Comparison of ENCODE assay signal across 26 cellular contexts in genomic region chr15:60667925-60668324, GRCh38.
"Had no signal": no experiment of that assay in that cellular context is flagged by ENCODE, and none has a peak within 500 bp of the region (broad histone marks: within the 10 kb centered on the region; RNA-seq: fewer than 3 reads in every experiment).

No MANE protein-coding gene starts in this region.

- H3K27ac ChIP-seq: adrenal gland, Peyer's patch, RWPE1, SJSA1, VCaP had no signal

- H3K4me3 Mint-ChIP-seq: activated CD4-positive, alpha-beta memory T cell treated with anti-CD3 and anti-CD28 coated beads, Interleukin-2, amount 10 ng/mL, durations not matched to agents 7 days and 5 days; activated CD4-positive, alpha-beta T cell treated with anti-CD3 and anti-CD28 coated beads for 36 hours; activated naive CD8-positive, alpha-beta T cell treated with anti-CD3 and anti-CD28 coated beads, Interleukin-2, amount 10 ng/mL, durations not matched to agents 7 days and 5 days; T-helper 1 cell treated with Interleukin-12 subunit alpha and Interleukin-12 subunit beta and Interleukin-4 antibody, amounts not matched to agents 30 μg/mL and 1 μg/mL, for 36 hours had no signal

- H3K36me3 ChIP-seq: adrenal gland, MG63, Peyer's patch, SJSA1 had no signal

- ATAC-seq: activated CD4-positive, alpha-beta T cell treated with anti-CD3 and anti-CD28 coated beads for 36 hours; SK-N-SH treated with all-trans-retinoic acid at 6 μM for 48 hours had no signal

- H3K4me3 ChIP-seq: adrenal gland, MG63, Peyer's patch, SJSA1 had no signal

- H3K27ac Mint-ChIP-seq: activated naive CD8-positive, alpha-beta T cell treated with anti-CD3 and anti-CD28 coated beads, Interleukin-2, amount 10 ng/mL, durations not matched to agents 7 days and 5 days; activated T-helper 2 cell treated with anti-CD3 and anti-CD28 coated beads, Interferon-gamma antibody, Interleukin-2, Interleukin-4, amounts not matched to agents 10 μg/mL and 5 μg/mL and 100 μg/mL, durations not matched to agents 14 hours and 24 hours and 36 hours; T-helper 1 cell treated with Interleukin-12 subunit alpha and Interleukin-12 subunit beta and Interleukin-4 antibody, amounts not matched to agents 30 μg/mL and 1 μg/mL, for 36 hours had no signal

- H3K27me3 ChIP-seq: adrenal gland, MG63, Peyer's patch, SJSA1 had no signal

- H3K9me3 ChIP-seq: adrenal gland, MG63, Peyer's patch, SJSA1 had no signal

- H3K9me3 Mint-ChIP-seq: activated CD4-positive, alpha-beta memory T cell treated with anti-CD3 and anti-CD28 coated beads, Interleukin-2, amount 10 ng/mL, durations not matched to agents 7 days and 5 days; activated naive CD8-positive, alpha-beta T cell treated with anti-CD3 and anti-CD28 coated beads, Interleukin-2, amount 10 ng/mL, durations not matched to agents 7 days and 5 days; activated T-helper 2 cell treated with anti-CD3 and anti-CD28 coated beads, Interferon-gamma antibody, Interleukin-2, Interleukin-4, amounts not matched to agents 10 μg/mL and 5 μg/mL and 100 μg/mL, durations not matched to agents 14 hours and 24 hours and 36 hours; T-helper 1 cell treated with Interleukin-12 subunit alpha and Interleukin-12 subunit beta and Interleukin-4 antibody, amounts not matched to agents 30 μg/mL and 1 μg/mL, for 36 hours had no signal

- H3K4me1 ChIP-seq: Peyer's patch, SJSA1 had no signal

- H3K27me3 Mint-ChIP-seq: activated CD4-positive, alpha-beta T cell treated with anti-CD3 and anti-CD28 coated beads for 36 hours had no signal

- H3K36me3 Mint-ChIP-seq: activated naive CD8-positive, alpha-beta T cell treated with anti-CD3 and anti-CD28 coated beads, Interleukin-2, amount 10 ng/mL, durations not matched to agents 7 days and 5 days had no signal

- DNase-seq: activated CD4-positive, alpha-beta memory T cell treated with anti-CD3 and anti-CD28 coated beads, Interleukin-2, amount 10 ng/mL, durations not matched to agents 7 days and 5 days; activated CD4-positive, alpha-beta T cell treated with anti-CD3 and anti-CD28 coated beads for 36 hours; activated CD4-positive, alpha-beta T cell treated with anti-CD3 and anti-CD28 coated beads, Interleukin-2, amount 50 U/mL, for 1 hour; activated naive CD4-positive, alpha-beta T cell treated with anti-CD3 and anti-CD28 coated beads, Interleukin-2, amount 50 U/mL, for 16 hours; activated naive CD8-positive, alpha-beta T cell treated with anti-CD3 and anti-CD28 coated beads, Interleukin-2, amount 10 ng/mL, durations not matched to agents 7 days and 5 days; activated T-cell treated with anti-CD3 and anti-CD28 coated beads for 4 hours; activated T-cell treated with anti-CD3 and anti-CD28 coated beads, Interleukin-2, amount 50 U/mL, for 48 hours; adrenal gland; anterior cingulate cortex; MG63; MV-4-11; NCI-H1092 treated with DMSO at 0.1 percent for 48 hours; NCI-H1417 treated with DMSO at 0.1 percent for 48 hours; NCI-H1694 treated with DMSO at 0.1 percent for 48 hours; NCI-H2081; NCI-H446; NCI-H524; Peyer's patch; Right ventricle myocardium superior; SW 1271 had no signal
